In the genomic region with DNA sequence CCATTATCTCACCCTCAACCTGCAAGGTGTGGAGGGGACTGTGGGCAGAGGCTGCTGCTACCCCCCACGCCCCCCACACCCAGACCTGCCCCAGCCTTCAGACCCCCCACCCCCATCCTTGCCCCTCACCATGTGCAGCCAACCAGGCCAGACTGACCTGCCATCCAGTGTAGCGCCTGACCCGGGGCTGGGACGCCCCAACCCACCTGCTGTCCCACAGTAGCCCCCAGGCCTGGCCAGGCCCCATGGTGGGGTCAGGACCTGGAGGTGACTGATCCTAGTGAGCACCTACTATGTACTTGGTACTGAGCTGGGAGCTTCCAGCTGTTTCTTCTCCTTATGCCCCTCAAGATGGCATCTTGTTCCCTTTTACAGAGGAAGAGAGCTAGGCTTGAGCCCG, we compare ENCODE assay signal across 24 cellular contexts.
"Had no signal": no experiment of that assay in that cellular context is flagged by ENCODE, and none has a peak within 500 bp of the region (broad histone marks: within the 10 kb centered on the region; RNA-seq: fewer than 3 reads in every experiment).

No MANE protein-coding gene starts in this region.

- H3K9me3 ChIP-seq: colonic mucosa, esophagus muscularis mucosa, esophagus squamous epithelium, gastroesophageal sphincter, heart left ventricle, heart right ventricle had no signal

- H3K4me3 ChIP-seq: colonic mucosa, coronary artery, dorsolateral prefrontal cortex, esophagus muscularis mucosa, esophagus squamous epithelium, gastroesophageal sphincter, heart left ventricle, heart right ventricle had no signal

- H3K9me3 Mint-ChIP-seq: dendritic cell treated with granulocyte-macrophage colony-stimulating factor and Interleukin-4, amounts not matched to agents 40 ng/mL and 50 ng/mL, for 4 days; effector memory CD8-positive, alpha-beta T cell; endodermal cell had no signal

- H3K4me1 ChIP-seq: colonic mucosa, esophagus squamous epithelium, foreskin keratinocyte, heart right ventricle had no signal

- H3K4me3 Mint-ChIP-seq: dendritic cell treated with granulocyte-macrophage colony-stimulating factor and Interleukin-4, amounts not matched to agents 40 ng/mL and 50 ng/mL, for 4 days; effector memory CD8-positive, alpha-beta T cell; endodermal cell had no signal

- H3K36me3 ChIP-seq: colonic mucosa, esophagus muscularis mucosa, esophagus squamous epithelium, gastroesophageal sphincter, heart left ventricle, heart right ventricle had no signal

- DNase-seq: colonic mucosa; cortex of kidney; dermis blood vessel endothelial cell; dorsolateral prefrontal cortex; effector CD4-positive, alpha-beta T cell; effector CD8-positive, alpha-beta T cell; effector memory CD4-positive, alpha-beta T cell; effector memory CD8-positive, alpha-beta T cell; endodermal cell; erythroblast; esophagus squamous epithelium; foreskin fibroblast; foreskin keratinocyte; foreskin melanocyte; glutamatergic neuron; head of caudate nucleus; heart left ventricle; heart right ventricle had no signal

- H3K27ac Mint-ChIP-seq: dendritic cell treated with granulocyte-macrophage colony-stimulating factor and Interleukin-4, amounts not matched to agents 40 ng/mL and 50 ng/mL, for 4 days; effector memory CD8-positive, alpha-beta T cell; endodermal cell had no signal

- H3K4me1 Mint-ChIP-seq: endodermal cell had no signal

- ATAC-seq: effector memory CD8-positive, alpha-beta T cell; esophagus mucosa; foreskin keratinocyte; gastroesophageal sphincter; heart left ventricle; heart right ventricle had no signal

- H3K27ac ChIP-seq: colonic mucosa, coronary artery, dorsolateral prefrontal cortex, epithelial cell of prostate, esophagus muscularis mucosa, esophagus squamous epithelium, foreskin keratinocyte, gastroesophageal sphincter, heart left ventricle, heart right ventricle had no signal
